Comparison of ENCODE assay signal across 14 cellular contexts in genomic region chr10:119834188-119834587, GRCh38. TPM values are rescaled to one million over a fixed set of nuclear protein-coding genes. Genes with fewer than 3 reads are reported as not detected.
DNase-seq lines count a peak whose midpoint lies in the region; ATAC-seq, FAIRE-seq and TF ChIP-seq lines count a peak whose summit lies in the region.
"Had no signal": no experiment of that assay in that cellular context is flagged by ENCODE, and none has a peak within 500 bp of the region (broad histone marks: within the 10 kb centered on the region; RNA-seq: fewer than 3 reads in every experiment).

No MANE protein-coding gene starts in this region.

- ATAC-seq in activated naive CD8-positive, alpha-beta T cell treated with anti-CD3 and anti-CD28 coated beads, Interleukin-2, amount 50 U/mL, for 24 hours: peak; percentile 89
- no peak for ATAC-seq in GM18519 (IDR thresholded peaks at IDR 0.05; ENCODE audit: low FRiP score, unreplicated experiment)
- ATAC-seq: lower lobe of right lung had no signal

- intact Hi-C loops in MCF 10A (cut with micrococcal nuclease): no loop called here
- intact Hi-C loops in breast epithelium (cut with DNase I; ENCODE audit: low total_unique reads): no loop called here

- BruUV-seq in MCF 10A (replicated peaks; lab: Mats Ljungman, UMichigan): no TSS peak

- POLR2A ChIA-PET in MCF 10A (lab: Yijun Ruan, JAX): no interaction called here

- H3K4me1 Mint-ChIP-seq in MCF 10A (ENCODE audit: insufficient read depth, unreplicated experiment): no peaks in the 10 kb centered on the region
- H3K4me1 Mint-ChIP-seq in activated naive CD8-positive, alpha-beta T cell treated with anti-CD3 and anti-CD28 coated beads, Interleukin-2, amount 50 U/mL, for 24 hours: peaks cover 32% of the 10 kb centered on the region
- peaks cover 38% of the 10 kb centered on the region for H3K4me1 Mint-ChIP-seq in stimulated activated naive CD8-positive, alpha-beta T cell treated with anti-CD3 and anti-CD28 coated beads, Interleukin-15, Interleukin-2, amounts not matched to agents 100 ng/mL and 50 ng/mL, for 24 hours (ENCODE audit: low read depth)

- TF ChIP-seq POLR2A in breast epithelium (IDR thresholded peaks at IDR 0.05): no peak

- TF ChIP-seq CTCF in MCF 10A (IDR thresholded peaks at IDR 0.05; ENCODE audit: unreplicated experiment): no peak
- no peak for TF ChIP-seq CTCF in breast epithelium (IDR thresholded peaks at IDR 0.05)

- no peak overlapping the region for H3K4me3 ChIP-seq in breast epithelium
- H3K4me3 ChIP-seq: esophagus squamous epithelium, lower lobe of right lung had no signal

- no peak overlapping the region for H3K4me3 Mint-ChIP-seq in MCF 10A (ENCODE audit: unreplicated experiment)
- H3K4me3 Mint-ChIP-seq in activated naive CD8-positive, alpha-beta T cell treated with anti-CD3 and anti-CD28 coated beads, Interleukin-2, amount 50 U/mL, for 24 hours: peak overlapping the region; percentile 19
- peak overlapping the region; percentile 47 for H3K4me3 Mint-ChIP-seq in stimulated activated naive CD8-positive, alpha-beta T cell treated with anti-CD3 and anti-CD28 coated beads, Interleukin-15, Interleukin-2, amounts not matched to agents 100 ng/mL and 50 ng/mL, for 24 hours

- peaks cover 4% of the 10 kb centered on the region for H3K36me3 ChIP-seq in breast epithelium

- no peaks in the 10 kb centered on the region for H3K9me3 Mint-ChIP-seq in MCF 10A (ENCODE audit: unreplicated experiment)
- peaks cover 12% of the 10 kb centered on the region for H3K9me3 Mint-ChIP-seq in activated naive CD8-positive, alpha-beta T cell treated with anti-CD3 and anti-CD28 coated beads, Interleukin-2, amount 50 U/mL, for 24 hours
- H3K9me3 Mint-ChIP-seq in stimulated activated naive CD8-positive, alpha-beta T cell treated with anti-CD3 and anti-CD28 coated beads, Interleukin-15, Interleukin-2, amounts not matched to agents 100 ng/mL and 50 ng/mL, for 24 hours: peaks cover 5% of the 10 kb centered on the region

- FAIRE-seq in GM19239 (lab: Jason Lieb, UNC): no peak

- H3K4me1 ChIP-seq in breast epithelium: no peaks in the 10 kb centered on the region
- H3K4me1 ChIP-seq: BE2C, esophagus squamous epithelium, lower lobe of right lung, parathyroid adenoma had no signal

- no peaks in the 10 kb centered on the region for H3K27me3 Mint-ChIP-seq in MCF 10A (ENCODE audit: insufficient read depth, unreplicated experiment)
- H3K27me3 Mint-ChIP-seq in activated naive CD8-positive, alpha-beta T cell treated with anti-CD3 and anti-CD28 coated beads, Interleukin-2, amount 50 U/mL, for 24 hours: no peaks in the 10 kb centered on the region
- no peaks in the 10 kb centered on the region for H3K27me3 Mint-ChIP-seq in stimulated activated naive CD8-positive, alpha-beta T cell treated with anti-CD3 and anti-CD28 coated beads, Interleukin-15, Interleukin-2, amounts not matched to agents 100 ng/mL and 50 ng/mL, for 24 hours

- no peaks in the 10 kb centered on the region for H3K9me3 ChIP-seq in breast epithelium
- H3K9me3 ChIP-seq: BE2C, esophagus squamous epithelium, lower lobe of right lung had no signal

- CTCF ChIA-PET in MCF 10A (lab: Yijun Ruan, JAX): interaction anchor here (1.0 kb wide), 1 partner anchor 84 kb away, joined by 4 read pairs; no protein-coding TSS in a partner anchor

- H3K27me3 ChIP-seq in breast epithelium: no peaks in the 10 kb centered on the region
- H3K27me3 ChIP-seq: BE2C, esophagus squamous epithelium had no signal

- DNase-seq in MCF 10A (ENCODE audit: unreplicated experiment) (no peak), breast epithelium (ENCODE audit: low spot score in 2 of 2) (no peak), OCI-M1 (lab: John Stamatoyannopoulos, UW) (peak; percentile 90), SIG-M5 treated with dmso at 0.1 percent for 504 hours (lab: John Stamatoyannopoulos, UW; ENCODE audit: unreplicated experiment) (no peak), GM19239 (ENCODE audit: insufficient read length, low spot score) (no peak)
- DNase-seq in activated naive CD8-positive, alpha-beta T cell treated with anti-CD3 and anti-CD28 coated beads, Interleukin-2, amount 50 U/mL, for 24 hours: no peak
- DNase-seq: BE2C, esophagus squamous epithelium, lower lobe of right lung, T1000 had no signal

- peaks cover 100% of the 10 kb centered on the region for H3K36me3 Mint-ChIP-seq in MCF 10A (ENCODE audit: insufficient read depth, unreplicated experiment)
- H3K36me3 Mint-ChIP-seq in activated naive CD8-positive, alpha-beta T cell treated with anti-CD3 and anti-CD28 coated beads, Interleukin-2, amount 50 U/mL, for 24 hours (ENCODE audit: low read depth): peaks cover 88% of the 10 kb centered on the region
- H3K36me3 Mint-ChIP-seq in stimulated activated naive CD8-positive, alpha-beta T cell treated with anti-CD3 and anti-CD28 coated beads, Interleukin-15, Interleukin-2, amounts not matched to agents 100 ng/mL and 50 ng/mL, for 24 hours (ENCODE audit: low read depth): peaks cover 99% of the 10 kb centered on the region

- no peak overlapping the region for H3K27ac ChIP-seq in breast epithelium
- H3K27ac ChIP-seq: esophagus squamous epithelium, lower lobe of right lung, parathyroid adenoma, RWPE1 had no signal

- H3K27ac Mint-ChIP-seq in MCF 10A (ENCODE audit: low read depth, unreplicated experiment): peak overlapping the region; percentile 66
- peak overlapping the region; percentile 67 for H3K27ac Mint-ChIP-seq in activated naive CD8-positive, alpha-beta T cell treated with anti-CD3 and anti-CD28 coated beads, Interleukin-2, amount 50 U/mL, for 24 hours
- H3K27ac Mint-ChIP-seq in stimulated activated naive CD8-positive, alpha-beta T cell treated with anti-CD3 and anti-CD28 coated beads, Interleukin-15, Interleukin-2, amounts not matched to agents 100 ng/mL and 50 ng/mL, for 24 hours: peak overlapping the region; percentile 54

RNA-seq across cellular contexts. Expression of gene MCMBP, which starts 38.5 kb away (rescaled TPM):
- total RNA-seq in MCF 10A (2022) (55.3 and 71.0 TPM in 2 replicates), breast epithelium (10 to 100 TPM; 49.9 to 56.4 (median 52.2) TPM)

RNA-seq across cellular contexts. Expression of gene SEC23IP, which starts 58.3 kb away (rescaled TPM):
- total RNA-seq in MCF 10A (2022): 60.5 and 64.9 TPM in 2 replicates
- 10 to 100 TPM; 19.9 to 35.0 (median 25.9) TPM for total RNA-seq in breast epithelium
